ENCODE assay signal across 21 cellular contexts in genomic region chr10:97038688-97039087, GRCh38.
DNase-seq lines count a peak whose midpoint lies in the region; ATAC-seq, FAIRE-seq and TF ChIP-seq lines count a peak whose summit lies in the region.
"Had no signal": no experiment of that assay in that cellular context is flagged by ENCODE, and none has a peak within 500 bp of the region (broad histone marks: within the 10 kb centered on the region; RNA-seq: fewer than 3 reads in every experiment).

No MANE protein-coding gene starts in this region.

- H3K4me1 ChIP-seq in A549 = no peaks in the 10 kb centered on the region
- H3K4me1 ChIP-seq in CD8-positive, alpha-beta T cell (ENCODE audit: insufficient read depth, low read length) = no peaks in the 10 kb centered on the region
- peaks cover 0 to 17% of the 10 kb centered on the region in 2 experiments; a peak in 3 of 5 replicates for H3K4me1 ChIP-seq in K562 (replicated peaks in 1 of 2; ENCODE audit: control insufficient read depth in 2 of 2, insufficient read depth in 2 of 2, low read length in 2 of 2)

- no peaks in the 10 kb centered on the region for H3K79me2 ChIP-seq in K562 (ENCODE audit: control insufficient read depth, insufficient read depth, low read length)

- in situ Hi-C loops in K562 (cut with MboI) = loop anchor here (10.0 kb wide), 1 partner anchor 394 kb away; no protein-coding TSS in a partner anchor

- intact Hi-C loops in CD8-positive, alpha-beta T cell (cut with DNase I, micrococcal nuclease) = no loop called here
- intact Hi-C loops in K562 (cut with micrococcal nuclease) = no loop called here
- intact Hi-C loops in natural killer cell (cut with micrococcal nuclease) = no loop called here
- intact Hi-C loops in activated T-helper 1 cell treated with anti-CD3 and anti-CD28 coated beads, Interleukin-12 subunit alpha, Interleukin-12 subunit beta, Interleukin-2, Interleukin-4 antibody, amounts not matched to agents 30 ng/mL and 10 ng/mL and 1 ng/mL, durations not matched to agents 14 hours and 24 hours and 36 hours (cut with micrococcal nuclease) = no loop called here

- 69% methylated on average over 7 of the region's 7 CpGs for WGBS in A549 (ENCODE audit: missing lambda C conversion rate)
- WGBS in K562 (ENCODE audit: insufficient coverage, low coverage, missing lambda C conversion rate) = 34% methylated on average over 7 of the region's 7 CpGs

- no peaks in the 10 kb centered on the region for H3K9me3 Mint-ChIP-seq in CD8-positive, alpha-beta T cell
- H3K9me3 Mint-ChIP-seq in natural killer cell = no peaks in the 10 kb centered on the region
- H3K9me3 Mint-ChIP-seq in activated T-helper 1 cell treated with anti-CD3 and anti-CD28 coated beads, Interleukin-12 subunit alpha, Interleukin-12 subunit beta, Interleukin-2, Interleukin-4 antibody, amounts not matched to agents 30 ng/mL and 10 ng/mL and 1 ng/mL, durations not matched to agents 14 hours and 24 hours and 36 hours = no peaks in the 10 kb centered on the region

- H3K36me3 Mint-ChIP-seq in CD8-positive, alpha-beta T cell = no peaks in the 10 kb centered on the region
- no peaks in the 10 kb centered on the region for H3K36me3 Mint-ChIP-seq in natural killer cell
- H3K36me3 Mint-ChIP-seq in activated T-helper 1 cell treated with anti-CD3 and anti-CD28 coated beads, Interleukin-12 subunit alpha, Interleukin-12 subunit beta, Interleukin-2, Interleukin-4 antibody, amounts not matched to agents 30 ng/mL and 10 ng/mL and 1 ng/mL, durations not matched to agents 14 hours and 24 hours and 36 hours (ENCODE audit: low read depth) = no peaks in the 10 kb centered on the region
- H3K36me3 Mint-ChIP-seq: CD4-positive, CD25-positive, alpha-beta regulatory T cell had no signal

- CTCF ChIA-PET in A549 (lab: Yijun Ruan, JAX) (interaction anchor here (1.1 to 5.9 kb wide), 11 partner anchors 12 to 196 kb away, joined by 3 to 99 read pairs (median 14); no protein-coding TSS in a partner anchor), K562 (lab: Yijun Ruan, JAX; ENCODE audit: low intra/inter-chr PET ratio) (no interaction called here)
- CTCF ChIA-PET in CD8-positive, alpha-beta T cell (lab: Charles Lee) = interaction anchor here (1.1 to 6.2 kb wide), 6 partner anchors 13 to 171 kb away, joined by 3 to 48 read pairs (median 6); no protein-coding TSS in a partner anchor

- no peaks in the 10 kb centered on the region for H3K27me3 ChIP-seq in CD8-positive, alpha-beta T cell (ENCODE audit: insufficient read depth, low read length)
- peaks cover 8 to 40% of the 10 kb centered on the region in 2 experiments; a peak in 3 of 5 replicates for H3K27me3 ChIP-seq in K562 (ENCODE audit: control insufficient read depth in 2 of 2, insufficient read depth in 2 of 2, low read length in 2 of 2)

- no peak overlapping the region for H2AFZ ChIP-seq in K562 (ENCODE audit: low read depth, low read length)

- TF ChIP-seq RAD21 in A549 (conservative IDR thresholded peaks at IDR 0.05 in 1 of 2, IDR thresholded peaks at IDR 0.05 in 1 of 2) = no peak
- no peak for TF ChIP-seq RAD21 in K562 (CRISPR knock-in tag; conservative IDR thresholded peaks at IDR 0.05 in 1 of 2, IDR thresholded peaks at IDR 0.05 in 1 of 2)

- DNase-seq in A549 (ENCODE audit: low read depth in 1 of 2, low spot score in 1 of 2) (no peak), K562 (ENCODE audit: extremely low read depth in 1 of 4, low spot score in 3 of 4) (no peak), natural killer cell (no peak), retina (no peak), HT-29 (ENCODE audit: low spot score) (no peak)
- no peak for DNase-seq in CD8-positive, alpha-beta T cell
- DNase-seq in activated T-helper 1 cell treated with anti-CD3 and anti-CD28 coated beads, Interleukin-12 subunit alpha, Interleukin-12 subunit beta, Interleukin-2, Interleukin-4 antibody, amounts not matched to agents 30 ng/mL and 10 ng/mL and 1 ng/mL, durations not matched to agents 14 hours and 24 hours and 36 hours (ENCODE audit: low spot score) = no peak
- DNase-seq: Caco-2; CD4-positive, CD25-positive, alpha-beta regulatory T cell; DND-41; GOT3; KBM-7; NCI-H1092; NCI-H1436; NCI-H1930; NCI-H226; NCI-H748 treated with DMSO at 0.1 percent for 48 hours; SHP77 treated with DMSO at 0.1 percent for 48 hours had no signal

- H3K4me2 ChIP-seq in A549 = no peak overlapping the region
- H3K4me2 ChIP-seq in K562 (ENCODE audit: insufficient read depth, low read length) = no peak overlapping the region

- peaks cover 8% of the 10 kb centered on the region for H3K4me1 Mint-ChIP-seq in CD8-positive, alpha-beta T cell (ENCODE audit: low read depth)
- H3K4me1 Mint-ChIP-seq in natural killer cell = peaks cover 0 to 20% of the 10 kb centered on the region in 2 donors
- H3K4me1 Mint-ChIP-seq in activated T-helper 1 cell treated with anti-CD3 and anti-CD28 coated beads, Interleukin-12 subunit alpha, Interleukin-12 subunit beta, Interleukin-2, Interleukin-4 antibody, amounts not matched to agents 30 ng/mL and 10 ng/mL and 1 ng/mL, durations not matched to agents 14 hours and 24 hours and 36 hours (ENCODE audit: low read depth) = peaks cover 16% of the 10 kb centered on the region

- no peak overlapping the region for H3K4me3 ChIP-seq in A549
- H3K4me3 ChIP-seq in CD8-positive, alpha-beta T cell (ENCODE audit: low read depth, low read length) = no peak overlapping the region
- H3K4me3 ChIP-seq in K562 = no peak overlapping the region
- H3K4me3 ChIP-seq: GM12878, SK-N-MC had no signal

- H3K27ac ChIP-seq in A549 (no peak overlapping the region), K562 (ENCODE audit: extremely low read depth, low read depth, low read length) (no peak overlapping the region)
- H3K27ac ChIP-seq in CD8-positive, alpha-beta T cell (ENCODE audit: low read depth, low read length) = no peak overlapping the region
- H3K27ac ChIP-seq: RWPE1, SK-N-MC had no signal

- no peaks in the 10 kb centered on the region for H3K9me3 ChIP-seq in A549
- H3K9me3 ChIP-seq in CD8-positive, alpha-beta T cell (ENCODE audit: low read length) = no peaks in the 10 kb centered on the region
- H3K9me3 ChIP-seq in K562 (replicated peaks; ENCODE audit: control insufficient read depth, insufficient read depth, low read depth, low read length) = no peaks in the 10 kb centered on the region
- H3K9me3 ChIP-seq: Caco-2 had no signal

- H3K4me3 Mint-ChIP-seq in CD8-positive, alpha-beta T cell = peak overlapping the region; percentile 73
- peak overlapping the region; percentile 25 for H3K4me3 Mint-ChIP-seq in natural killer cell
- no peak overlapping the region for H3K4me3 Mint-ChIP-seq in activated T-helper 1 cell treated with anti-CD3 and anti-CD28 coated beads, Interleukin-12 subunit alpha, Interleukin-12 subunit beta, Interleukin-2, Interleukin-4 antibody, amounts not matched to agents 30 ng/mL and 10 ng/mL and 1 ng/mL, durations not matched to agents 14 hours and 24 hours and 36 hours

- TF ChIP-seq CTCF in A549 (IDR thresholded peaks at IDR 0.05) = no peak
- no peak for TF ChIP-seq CTCF in CD8-positive, alpha-beta T cell (IDR thresholded peaks at IDR 0.05)
- no peak for TF ChIP-seq CTCF in K562 (IDR thresholded peaks at IDR 0.05 in 2 of 3, conservative IDR thresholded peaks at IDR 0.05 in 1 of 3; ENCODE audit: insufficient read depth in 2 of 3, low read depth in 1 of 3, low read length in 3 of 3)
- TF ChIP-seq CTCF in natural killer cell (IDR thresholded peaks at IDR 0.05) = no peak

- no TSS peak for BruUV-seq in K562 (replicated peaks; lab: Mats Ljungman, UMichigan)

- no peak overlapping the region for H3K9ac ChIP-seq in K562 (ENCODE audit: insufficient read depth in 1 of 2, low read depth in 2 of 2, low read length in 2 of 2)

- H3K27me3 Mint-ChIP-seq in CD8-positive, alpha-beta T cell (ENCODE audit: low read depth) = no peaks in the 10 kb centered on the region
- peaks cover 0 to 15% of the 10 kb centered on the region in 2 donors for H3K27me3 Mint-ChIP-seq in natural killer cell (ENCODE audit: low read depth in 2 of 2)
- peaks cover 5% of the 10 kb centered on the region for H3K27me3 Mint-ChIP-seq in activated T-helper 1 cell treated with anti-CD3 and anti-CD28 coated beads, Interleukin-12 subunit alpha, Interleukin-12 subunit beta, Interleukin-2, Interleukin-4 antibody, amounts not matched to agents 30 ng/mL and 10 ng/mL and 1 ng/mL, durations not matched to agents 14 hours and 24 hours and 36 hours (ENCODE audit: insufficient read depth)

- TF ChIP-seq POLR2A in A549 (IDR thresholded peaks at IDR 0.05; ENCODE audit: low read length) (no peak), K562 (conservative IDR thresholded peaks at IDR 0.05) (no peak)

- POLR2A ChIA-PET in A549 (lab: Yijun Ruan, JAX) (no interaction called here), K562 (lab: Yijun Ruan, JAX) (no interaction called here)
- POLR2A ChIA-PET in CD8-positive, alpha-beta T cell (lab: Charles Lee) = interaction anchor here (1.0 kb wide), 1 partner anchor 180 kb away, joined by 3 read pairs; no protein-coding TSS in a partner anchor

- no peak overlapping the region for H3K27ac Mint-ChIP-seq in CD8-positive, alpha-beta T cell
- no peak overlapping the region for H3K27ac Mint-ChIP-seq in natural killer cell
- H3K27ac Mint-ChIP-seq in activated T-helper 1 cell treated with anti-CD3 and anti-CD28 coated beads, Interleukin-12 subunit alpha, Interleukin-12 subunit beta, Interleukin-2, Interleukin-4 antibody, amounts not matched to agents 30 ng/mL and 10 ng/mL and 1 ng/mL, durations not matched to agents 14 hours and 24 hours and 36 hours = no peak overlapping the region

- H3K36me3 ChIP-seq in CD8-positive, alpha-beta T cell (ENCODE audit: insufficient read depth, low read length) = no peaks in the 10 kb centered on the region
- H3K36me3 ChIP-seq in K562 (ENCODE audit: control insufficient read depth, insufficient read depth, low read length) = no peaks in the 10 kb centered on the region

- H3K9me1 ChIP-seq in K562 (ENCODE audit: control insufficient read depth, insufficient read depth, low read length) = no peaks in the 10 kb centered on the region

- no peak for TF ChIP-seq EP300 in A549 (IDR thresholded peaks at IDR 0.05)
- TF ChIP-seq EP300 in K562 (IDR thresholded peaks at IDR 0.05; ENCODE audit: low read length) = no peak

- no peak for ATAC-seq in A549
- ATAC-seq in CD8-positive, alpha-beta T cell = no peak
- ATAC-seq in K562 = no peak
- ATAC-seq in natural killer cell = no peak

- no peaks in the 10 kb centered on the region for H4K20me1 ChIP-seq in K562 (replicated peaks; ENCODE audit: control insufficient read depth, insufficient read depth, low read length)

- no peak for FAIRE-seq in A549 (lab: Jason Lieb, UNC)
- FAIRE-seq in K562 (lab: Jason Lieb, UNC) = no peak
- FAIRE-seq: GM12878 had no signal

TF ChIP-seq in A549, 52 proteins besides CTCF, POLR2A, EP300 and RAD21 (continues in another document):
- TF ChIP-seq CBX2 (IDR thresholded peaks at IDR 0.05; ENCODE audit: borderline replicate concordance, low read depth) (no peak), MAX (IDR thresholded peaks at IDR 0.05) (no peak)

Comparison
In these comparisons a context has a peak if more than half of its experiments do, and no peak if none do; other contexts are left out.
1. Of the 35 proteins assayed by ChIP-seq in both K562 and A549: peak only in K562: HDAC2; only in A549: none; in both: KDM1A; in neither: 33.